Comparison of ENCODE assay signal across 14 cellular contexts in the genomic region with DNA sequence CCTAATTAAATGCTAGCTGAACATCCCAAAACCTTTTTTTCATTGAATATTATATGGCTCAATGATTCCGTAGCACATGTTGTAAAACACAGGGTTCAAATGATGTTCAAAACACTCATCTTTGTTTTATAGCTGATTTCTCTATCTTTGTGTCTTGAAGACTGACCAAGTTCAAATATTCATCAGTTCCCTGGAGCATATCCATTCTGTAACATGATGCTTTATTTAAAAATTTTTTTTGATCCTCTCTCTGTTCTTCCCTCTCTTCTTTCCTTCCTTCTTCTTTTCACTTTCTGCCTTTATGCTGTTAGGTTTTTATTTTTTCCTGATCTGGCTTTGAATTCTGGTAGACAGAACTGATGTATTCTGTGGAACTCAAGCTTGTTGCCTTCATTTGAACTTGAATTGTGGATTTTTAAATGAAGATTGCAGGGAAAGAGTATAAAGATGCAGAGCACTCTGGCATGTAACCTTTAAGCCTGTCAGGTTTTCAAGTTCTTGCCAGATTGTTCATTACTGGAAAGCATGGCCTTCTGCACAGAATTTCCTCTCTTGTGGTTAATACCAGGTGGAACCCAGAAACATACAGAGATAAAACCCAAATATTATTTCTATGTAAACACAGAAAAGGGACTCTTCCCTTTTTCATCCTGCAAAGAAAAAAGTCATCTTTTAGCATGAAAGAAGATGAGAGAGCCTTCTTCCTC. TPM values are rescaled to one million over a fixed set of nuclear protein-coding genes. Genes with fewer than 3 reads are reported as not detected.
A peak's percentile ranks its signal among the peaks of the same experiment; 100 is the strongest.
DNase-seq lines count a peak whose midpoint lies in the region; TF ChIP-seq lines count a peak whose summit lies in the region.
"Had no signal": no experiment of that assay in that cellular context is flagged by ENCODE, and none has a peak within 500 bp of the region (broad histone marks: within the 10 kb centered on the region; RNA-seq: fewer than 3 reads in every experiment).

No MANE protein-coding gene starts in this region.

- TF ChIP-seq CTCF in transverse colon (IDR thresholded peaks at IDR 0.05) (no peak), dorsolateral prefrontal cortex (IDR thresholded peaks at IDR 0.05 in 54 of 56, conservative IDR thresholded peaks at IDR 0.05 in 2 of 56; ENCODE audit: low read depth in 1 of 56, partially characterized antibody in 56 of 56) (no peak)

- H3K4me3 ChIP-seq in transverse colon = no peak overlapping the region
- H3K4me3 ChIP-seq in dorsolateral prefrontal cortex = no peak overlapping the region
- H3K4me3 ChIP-seq: heart left ventricle had no signal

- H3K9me3 ChIP-seq in transverse colon = no peaks in the 10 kb centered on the region
- H3K9me3 ChIP-seq: heart left ventricle had no signal

- H3K4me3 Mint-ChIP-seq in activated naive CD4-positive, alpha-beta T cell treated with anti-CD3 and anti-CD28 coated beads, Interleukin-2, amount 10 ng/mL, durations not matched to agents 7 days and 5 days = peak overlapping the region; percentile 5
- H3K4me3 Mint-ChIP-seq in activated CD4-positive, alpha-beta memory T cell treated with anti-CD3 and anti-CD28 coated beads for 36 hours = no peak overlapping the region

- H3K27ac Mint-ChIP-seq in activated naive CD4-positive, alpha-beta T cell treated with anti-CD3 and anti-CD28 coated beads, Interleukin-2, amount 10 ng/mL, durations not matched to agents 7 days and 5 days = peak overlapping the region; percentile 85
- peak overlapping the region; percentile 61 for H3K27ac Mint-ChIP-seq in activated CD4-positive, alpha-beta memory T cell treated with anti-CD3 and anti-CD28 coated beads for 36 hours

- no peaks in the 10 kb centered on the region for H3K27me3 ChIP-seq in transverse colon
- no peaks in the 10 kb centered on the region for H3K27me3 ChIP-seq in dorsolateral prefrontal cortex
- H3K27me3 ChIP-seq: heart left ventricle had no signal

- TF ChIP-seq EP300 in transverse colon (IDR thresholded peaks at IDR 0.05; ENCODE audit: low read depth) = no peak

- CTCF ChIA-PET in activated naive CD4-positive, alpha-beta T cell treated with anti-CD3 and anti-CD28 coated beads, Interleukin-2, amount 10 ng/mL, durations not matched to agents 7 days and 5 days (lab: Charles Lee) = interaction anchor here (0.7 to 4.4 kb wide), 4 partner anchors 23 to 280 kb away, joined by 3 to 22 read pairs (median 3); a partner anchor contains a TSS
- CTCF ChIA-PET in activated CD4-positive, alpha-beta memory T cell treated with anti-CD3 and anti-CD28 coated beads for 36 hours (lab: Charles Lee) = interaction anchor here (0.8 to 2.3 kb wide), 3 partner anchors 13 to 68 kb away, joined by 3 to 8 read pairs (median 3); no protein-coding TSS in a partner anchor

- H3K27ac ChIP-seq in transverse colon = peak overlapping the region in 3 of 4 donors; percentile 13 to 36 (median 30)
- H3K27ac ChIP-seq in dorsolateral prefrontal cortex = no peak overlapping the region

- peaks cover 0 to 3% (median 0%) of the 10 kb centered on the region in 4 donors for H3K36me3 ChIP-seq in transverse colon

- H3K4me1 ChIP-seq in transverse colon = peaks cover 0 to 16% (median 0%) of the 10 kb centered on the region in 4 donors

- POLR2A ChIA-PET in activated CD4-positive, alpha-beta memory T cell treated with anti-CD3 and anti-CD28 coated beads for 36 hours (lab: Charles Lee) = no interaction called here

- in situ Hi-C loops in transverse colon (cut with MboI; ENCODE audit: low pct_ligation_motif_present in 1 of 4, low pct_unique_long_range_greater_than_20kb in 1 of 4, low sequenced_read_pairs in 3 of 4) = no loop called here

- no peaks in the 10 kb centered on the region for H3K27me3 Mint-ChIP-seq in activated naive CD4-positive, alpha-beta T cell treated with anti-CD3 and anti-CD28 coated beads, Interleukin-2, amount 10 ng/mL, durations not matched to agents 7 days and 5 days
- H3K27me3 Mint-ChIP-seq in activated CD4-positive, alpha-beta memory T cell treated with anti-CD3 and anti-CD28 coated beads for 36 hours = no peaks in the 10 kb centered on the region

- peaks cover 69% of the 10 kb centered on the region for H3K4me1 Mint-ChIP-seq in activated naive CD4-positive, alpha-beta T cell treated with anti-CD3 and anti-CD28 coated beads, Interleukin-2, amount 10 ng/mL, durations not matched to agents 7 days and 5 days
- peaks cover 64% of the 10 kb centered on the region for H3K4me1 Mint-ChIP-seq in activated CD4-positive, alpha-beta memory T cell treated with anti-CD3 and anti-CD28 coated beads for 36 hours (ENCODE audit: low read depth)

- WGBS in transverse colon (ENCODE audit: low coverage in 1 of 2), 2 donors = 80 to 89% methylated on average over 1 of the region's 1 CpG

- intact Hi-C loops in activated CD4-positive, alpha-beta memory T cell treated with anti-CD3 and anti-CD28 coated beads for 36 hours (cut with micrococcal nuclease) = loop anchor here (5.0 kb wide), 1 partner anchor 344 kb away; a partner anchor contains a TSS
- intact Hi-C loops in transverse colon (cut with DNase I; ENCODE audit: low total_unique reads) = no loop called here
- intact Hi-C loops in dorsolateral prefrontal cortex (cut with DNase I) = no loop called here

- TF ChIP-seq POLR2A in transverse colon (IDR thresholded peaks at IDR 0.05) = no peak

- peaks cover 32% of the 10 kb centered on the region for H3K36me3 Mint-ChIP-seq in activated naive CD4-positive, alpha-beta T cell treated with anti-CD3 and anti-CD28 coated beads, Interleukin-2, amount 10 ng/mL, durations not matched to agents 7 days and 5 days
- peaks cover 11% of the 10 kb centered on the region for H3K36me3 Mint-ChIP-seq in activated CD4-positive, alpha-beta memory T cell treated with anti-CD3 and anti-CD28 coated beads for 36 hours

- no peaks in the 10 kb centered on the region for H3K9me3 Mint-ChIP-seq in activated naive CD4-positive, alpha-beta T cell treated with anti-CD3 and anti-CD28 coated beads, Interleukin-2, amount 10 ng/mL, durations not matched to agents 7 days and 5 days
- H3K9me3 Mint-ChIP-seq in activated CD4-positive, alpha-beta memory T cell treated with anti-CD3 and anti-CD28 coated beads for 36 hours = no peaks in the 10 kb centered on the region

- no peak for DNase-seq in activated naive CD4-positive, alpha-beta T cell treated with anti-CD3 and anti-CD28 coated beads, Interleukin-2, amount 10 ng/mL, durations not matched to agents 7 days and 5 days
- no peak for DNase-seq in activated naive CD4-positive, alpha-beta T cell (lab: John Stamatoyannopoulos, UW)
- DNase-seq in activated CD4-positive, alpha-beta memory T cell treated with anti-CD3 and anti-CD28 coated beads for 36 hours = no peak
- DNase-seq in fibroblast of peridontal ligament (ENCODE audit: extremely low read depth) (peak; percentile 66), transverse colon (no peak), NAMALWA (ENCODE audit: low spot score) (no peak), dorsolateral prefrontal cortex (no peak), NCI-H1436 treated with DMSO at 0.1 percent for 48 hours (lab: John Stamatoyannopoulos, UW) (no peak)
- DNase-seq: activated CD4-positive, CD25-positive, alpha-beta regulatory T cell treated with anti-CD3 and anti-CD28 coated beads, Interleukin-2, amount 50 U/mL, for 72 hours; heart left ventricle; occipital lobe; stimulated activated CD4-positive, alpha-beta T cell treated with anti-CD3 and anti-CD28 coated beads, Interleukin-15, amount 100 ng/mL, for 24 hours had no signal

RNA-seq across cellular contexts. Expression of a gene that starts 39.5 kb away (rescaled TPM):
- under 1 TPM; 0.19 to 0.33 TPM for total RNA-seq in activated CD4-positive, alpha-beta memory T cell treated with anti-CD3 and anti-CD28 coated beads for 36 hours
- under 1 TPM in 1 of 4 donors, not detected in 3; 0.79 TPM for total RNA-seq in transverse colon
- under 1 TPM in 43 of 120 experiments, not detected in 77; 0.10 to 0.91 (median 0.18) TPM for total RNA-seq in dorsolateral prefrontal cortex
- total RNA-seq: Daoy, heart left ventricle, left lobe of liver, occipital lobe had no signal

RNA-seq across cellular contexts. Expression of a gene that starts 45.3 kb away (rescaled TPM):
- 100 to 1,000 TPM; 132 to 137 TPM for total RNA-seq in activated CD4-positive, alpha-beta memory T cell treated with anti-CD3 and anti-CD28 coated beads for 36 hours
- total RNA-seq in transverse colon (100 to 1,000 TPM in 3 of 4 donors, 10 to 100 TPM in 1; 65.1 to 135 (median 103) TPM), dorsolateral prefrontal cortex (10 to 100 TPM; 54.1 to 89.6 (median 72.8) TPM)

Comparison
In these comparisons a context has a peak if more than half of its experiments do, and no peak if none do; other contexts are left out.
1. H3K27ac ChIP-seq: peak in transverse colon (3 of 4); none in dorsolateral prefrontal cortex (0 of 59).